Comparison of ENCODE assay signal across 7 cellular contexts in genomic region chr15:58931985-58932384, GRCh38. TPM values are rescaled to one million over a fixed set of nuclear protein-coding genes. Genes with fewer than 3 reads are reported as not detected.
DNase-seq lines count a peak whose midpoint lies in the region; ATAC-seq, FAIRE-seq and TF ChIP-seq lines count a peak whose summit lies in the region.

No MANE protein-coding gene starts in this region.

- CTCF ChIA-PET in GM12878 (lab: Yijun Ruan, JAX): interaction anchor here (0.7 to 1.7 kb wide), 6 partner anchors 10 to 598 kb away, joined by 3 to 8 read pairs (median 5); partner anchors contain the start of gene MINDY2

- H3K4me3 ChIP-seq in GM12865 (ENCODE audit: low read depth, low read length): peak overlapping the region; percentile 62
- peak overlapping the region; percentile 74 for H3K4me3 ChIP-seq in GM12878
- H3K4me3 ChIP-seq in suprapubic skin: peak overlapping the region; percentile 96

- H3K4me2 ChIP-seq in GM12878 (ENCODE audit: control insufficient read depth, insufficient read depth): peak overlapping the region; percentile 68

- H3K36me3 ChIP-seq in GM12878 (ENCODE audit: control insufficient read depth in 2 of 2, insufficient read depth in 2 of 2, low read length in 1 of 2): peaks cover 0 to 25% of the 10 kb centered on the region in 2 experiments; a peak in 1 of 4 replicates
- H3K36me3 ChIP-seq in suprapubic skin: peaks cover 16% of the 10 kb centered on the region

- peak; percentile 66 for FAIRE-seq in GM12878 (lab: Jason Lieb, UNC)

- intact Hi-C loops in GM12878 (cut with micrococcal nuclease; ENCODE audit: unreplicated experiment): loop anchor here (1.0 kb wide), 1 partner anchor 8 kb away; no protein-coding TSS in a partner anchor

- no TSS peak for BruUV-seq in GM12878 (replicated peaks; lab: Mats Ljungman, UMichigan)

- POLR2A ChIA-PET in GM12878 (lab: Charles Lee): interaction anchor here (0.5 to 1.6 kb wide), 5 partner anchors 9 to 596 kb away, joined by 3 to 4 read pairs (median 3); no protein-coding TSS in a partner anchor

- no peaks in the 10 kb centered on the region for H3K9me3 ChIP-seq in GM12878 (replicated peaks; ENCODE audit: control insufficient read depth, insufficient read depth, low read length)
- H3K9me3 ChIP-seq in suprapubic skin: no peaks in the 10 kb centered on the region

- H3K27me3 ChIP-seq in GM12878 (replicated peaks in 1 of 2; ENCODE audit: control insufficient read depth in 2 of 2, insufficient read depth in 2 of 2, low read length in 1 of 2) (no peaks in the 10 kb centered on the region), suprapubic skin (no peaks in the 10 kb centered on the region)

- SMC1A ChIA-PET in GM12878 (lab: Charles Lee; ENCODE audit: uncharacterized antibody, unreplicated experiment): interaction anchor here (0.6 to 1.6 kb wide), 7 partner anchors 9 to 704 kb away, joined by 3 to 7 read pairs (median 4); partner anchors contain the start of gene MINDY2

- DNase-seq in GM12865 (ENCODE audit: low read depth): peak; percentile 66
- DNase-seq in NAMALWA (ENCODE audit: low spot score): peak; percentile 64
- peak; percentile 23 for DNase-seq in GM12878 (ENCODE audit: low read depth, low spot score)
- peak; percentile 35 for DNase-seq in left kidney (ENCODE audit: low read depth, low spot score)
- DNase-seq in suprapubic skin (ENCODE audit: low spot score in 2 of 2): no peak
- DNase-seq in NCI-H345 treated with DMSO at 0.1 percent for 48 hours (lab: John Stamatoyannopoulos, UW; ENCODE audit: unreplicated experiment): no peak
- no peak for DNase-seq in UCSD-AML1 (lab: John Stamatoyannopoulos, UW; ENCODE audit: unreplicated experiment)

- H3K27ac ChIP-seq in GM12878 (ENCODE audit: control insufficient read depth, insufficient read depth): peak overlapping the region; percentile 96
- peak overlapping the region; percentile 100 for H3K27ac ChIP-seq in suprapubic skin

- WGBS in GM12878 (ENCODE audit: insufficient coverage, insufficient replicate concordance, low lambda C conversion rate, missing lambda C conversion rate): 3% methylated on average over 3 of the region's 3 CpGs
- 0% methylated on average over 3 of the region's 3 CpGs for WGBS in suprapubic skin

- in situ Hi-C loops in GM12878 (cut with MboI): no loop called here

- TF ChIP-seq RAD21 in GM12878 (IDR thresholded peaks at IDR 0.05; ENCODE audit: insufficient read depth, low read depth, low read length): no peak

- H3K4me1 ChIP-seq in GM12878 (ENCODE audit: control insufficient read depth, insufficient read depth, low read length) (peaks cover 6% of the 10 kb centered on the region; the same call in 1 of the 2 replicates), suprapubic skin (peaks cover 29% of the 10 kb centered on the region)

- TF ChIP-seq POLR2A in GM12878 (IDR thresholded peaks at IDR 0.05; ENCODE audit: low read depth, low read length): no peak
- no peak for TF ChIP-seq POLR2A in suprapubic skin (IDR thresholded peaks at IDR 0.05)

- TF ChIP-seq CTCF in GM12865 (IDR thresholded peaks at IDR 0.05; ENCODE audit: insufficient read depth, low read depth, low read length, missing control alignments) (no peak), GM12878 (IDR thresholded peaks at IDR 0.05 in 2 of 3, conservative IDR thresholded peaks at IDR 0.05 in 1 of 3; ENCODE audit: control insufficient read depth in 2 of 3, extremely low read depth in 1 of 3, insufficient read depth in 1 of 3, low read depth in 3 of 3, low read length in 3 of 3) (no peak), suprapubic skin (IDR thresholded peaks at IDR 0.05) (no peak)

- peaks cover 58% of the 10 kb centered on the region for H3K79me2 ChIP-seq in GM12878 (ENCODE audit: control insufficient read depth, insufficient read depth, low read length)

- peak overlapping the region; percentile 98 for H3K9ac ChIP-seq in GM12878 (ENCODE audit: control insufficient read depth, insufficient read depth, low read length)

- TF ChIP-seq EP300 in GM12878 (IDR thresholded peaks at IDR 0.05; ENCODE audit: borderline replicate concordance in 1 of 2, control insufficient read depth in 1 of 2, low read depth in 2 of 2, low read length in 2 of 2) (no peak), suprapubic skin (IDR thresholded peaks at IDR 0.05) (no peak)

- no peaks in the 10 kb centered on the region for H4K20me1 ChIP-seq in GM12878 (ENCODE audit: control insufficient read depth, insufficient read depth)

- peak; percentile 19 for ATAC-seq in GM12878

- RAD21 ChIA-PET in GM12878 (lab: Charles Lee; ENCODE audit: unreplicated experiment): interaction anchor here (0.9 to 1.6 kb wide), 3 partner anchors 15 to 161 kb away, joined by 3 to 4 read pairs (median 3); partner anchors contain the start of gene MINDY2

- H2AFZ ChIP-seq in GM12878 (ENCODE audit: control insufficient read depth, low read depth, low read length): no peak overlapping the region

TF ChIP-seq in GM12878, 131 proteins besides CTCF, POLR2A, EP300 and RAD21:
- no peak for TF ChIP-seq POLR2AphosphoS5 (IDR thresholded peaks at IDR 0.05; ENCODE audit: low read length)
- TF ChIP-seq FOXK2 (IDR thresholded peaks at IDR 0.05): no peak
- TF ChIP-seq RFX5 (IDR thresholded peaks at IDR 0.05; ENCODE audit: low read depth, low read length): no peak
- TF ChIP-seq CEBPB (IDR thresholded peaks at IDR 0.05; ENCODE audit: borderline replicate concordance in 1 of 2, low read depth in 2 of 2, low read length in 2 of 2): no peak
- TF ChIP-seq MAX (IDR thresholded peaks at IDR 0.05; ENCODE audit: low read depth, low read length): no peak
- TF ChIP-seq SIX5 (IDR thresholded peaks at IDR 0.05; ENCODE audit: low read depth, low read length, severe bottlenecking): no peak
- TF ChIP-seq, protein P1, sequence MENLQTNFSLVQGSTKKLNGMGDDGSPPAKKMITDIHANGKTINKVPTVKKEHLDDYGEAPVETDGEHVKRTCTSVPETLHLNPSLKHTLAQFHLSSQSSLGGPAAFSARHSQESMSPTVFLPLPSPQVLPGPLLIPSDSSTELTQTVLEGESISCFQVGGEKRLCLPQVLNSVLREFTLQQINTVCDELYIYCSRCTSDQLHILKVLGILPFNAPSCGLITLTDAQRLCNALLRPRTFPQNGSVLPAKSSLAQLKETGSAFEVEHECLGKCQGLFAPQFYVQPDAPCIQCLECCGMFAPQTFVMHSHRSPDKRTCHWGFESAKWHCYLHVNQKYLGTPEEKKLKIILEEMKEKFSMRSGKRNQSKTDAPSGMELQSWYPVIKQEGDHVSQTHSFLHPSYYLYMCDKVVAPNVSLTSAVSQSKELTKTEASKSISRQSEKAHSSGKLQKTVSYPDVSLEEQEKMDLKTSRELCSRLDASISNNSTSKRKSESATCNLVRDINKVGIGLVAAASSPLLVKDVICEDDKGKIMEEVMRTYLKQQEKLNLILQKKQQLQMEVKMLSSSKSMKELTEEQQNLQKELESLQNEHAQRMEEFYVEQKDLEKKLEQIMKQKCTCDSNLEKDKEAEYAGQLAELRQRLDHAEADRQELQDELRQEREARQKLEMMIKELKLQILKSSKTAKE (IDR thresholded peaks at IDR 0.05; ENCODE audit: low read depth, poor library complexity, severe bottlenecking): no peak
- TF ChIP-seq SMAD5 (IDR thresholded peaks at IDR 0.05; ENCODE audit: low read depth): no peak

RNA-seq across cellular contexts. Expression of gene SLTM, which starts 1.5 kb away (rescaled TPM):
- total RNA-seq in GM12878 (2013; cell fraction: nucleolus; rRNA removed): 293 and 302 TPM in 2 replicates
- 89.6 and 98.9 TPM in 2 replicates for total RNA-seq in GM12878 (2014; rRNA removed)
- total RNA-seq in GM12878 (2014; rRNA removed; fragmentation: Illumina TruSeq; extraction: Trizol): 142 and 152 TPM in 2 replicates
- 69.8 and 77.9 TPM in 2 replicates for total RNA-seq in GM12878 (2021)
- polyA plus RNA-seq in GM12878 (2011; ENCODE audit: low read depth): 60.9 TPM
- 50.5 and 51.0 TPM in 2 replicates for polyA plus RNA-seq in GM12878 (2011; rRNA removed)
- 26.6 and 28.5 TPM in 2 replicates for polyA plus RNA-seq in GM12878 (2011; cell fraction: cytosol; rRNA removed)
- 79.5 and 134 TPM in 2 replicates for polyA plus RNA-seq in GM12878 (2011; cell fraction: nucleus; rRNA removed)
- 56.8 and 79.3 TPM in 2 replicates for polyA plus RNA-seq in GM12878 (2012)
- polyA plus RNA-seq in GM12878 (2014; fragmentation: Illumina TruSeq; extraction: Trizol): 129 and 152 TPM in 2 replicates
- polyA plus RNA-seq in GM12878 (2014; fragmentation: Nextera tagmentation; extraction: Ambion mirVana): 10 to 100 TPM; 81.0 to 92.2 TPM
- polyA plus RNA-seq in GM12878 (2014; rRNA removed): 77.4 and 79.9 TPM in 2 replicates
- polyA plus RNA-seq in GM12878 (2016; fragmentation: Nextera tagmentation; extraction: Ambion mirVana): 100 to 1,000 TPM; 111 TPM
- polyA minus RNA-seq in GM12878 (2011; rRNA and poly(A)+ RNA removed): 30.9 and 42.7 TPM in 2 replicates
- polyA minus RNA-seq in GM12878 (2011; cell fraction: cytosol; rRNA and poly(A)+ RNA removed): 19.5 and 22.7 TPM in 2 replicates
- polyA minus RNA-seq in GM12878 (2011; cell fraction: nucleus; rRNA and poly(A)+ RNA removed): 59.6 and 115 TPM in 2 replicates
- total RNA-seq in suprapubic skin: 100 to 1,000 TPM in 2 of 4 donors, 10 to 100 TPM in 2; 73.2 to 213 (median 98.0) TPM

RNA-seq across cellular contexts. Expression of gene RNF111, which starts 55.5 kb away (rescaled TPM):
- total RNA-seq in GM12878 (2013; cell fraction: nucleolus; rRNA removed): 74.1 and 75.7 TPM in 2 replicates
- total RNA-seq in GM12878 (2014; rRNA removed) (13.1 and 13.8 TPM in 2 replicates), GM12878 (2014; rRNA removed; fragmentation: Illumina TruSeq; extraction: Trizol) (15.1 and 16.8 TPM in 2 replicates), GM12878 (2021) (22.3 and 25.0 TPM in 2 replicates), suprapubic skin (10 to 100 TPM; 15.2 to 34.4 (median 22.2) TPM)
- 6.1 TPM for polyA plus RNA-seq in GM12878 (2011; ENCODE audit: low read depth)
- polyA plus RNA-seq in GM12878 (2011; rRNA removed) (30.4 and 34.7 TPM in 2 replicates), GM12878 (2014; fragmentation: Illumina TruSeq; extraction: Trizol) (17.8 and 18.1 TPM in 2 replicates), GM12878 (2014; fragmentation: Nextera tagmentation; extraction: Ambion mirVana) (1 to 10 TPM; 8.6 TPM), GM12878 (2014; rRNA removed) (13.8 and 15.2 TPM in 2 replicates), GM12878 (2016; fragmentation: Nextera tagmentation; extraction: Ambion mirVana) (10 to 100 TPM; 16.3 to 22.0 TPM)
- 17.3 and 24.5 TPM in 2 replicates for polyA plus RNA-seq in GM12878 (2011; cell fraction: cytosol; rRNA removed)
- 28.3 and 34.8 TPM in 2 replicates for polyA plus RNA-seq in GM12878 (2011; cell fraction: nucleus; rRNA removed)
- 8.0 and 15.5 TPM in 2 replicates for polyA plus RNA-seq in GM12878 (2012)
- polyA minus RNA-seq in GM12878 (2011; rRNA and poly(A)+ RNA removed): 90.9 and 109 TPM in 2 replicates
- 15.5 and 24.2 TPM in 2 replicates for polyA minus RNA-seq in GM12878 (2011; cell fraction: cytosol; rRNA and poly(A)+ RNA removed)
- 48.0 and 72.3 TPM in 2 replicates for polyA minus RNA-seq in GM12878 (2011; cell fraction: nucleus; rRNA and poly(A)+ RNA removed)

Comparison
In these comparisons a context has a peak if more than half of its experiments do, and no peak if none do; other contexts are left out.
1. DNase-seq: peak in GM12865 (single experiment), NAMALWA (single experiment), GM12878 (single experiment) and left kidney (single experiment); none in suprapubic skin (0 of 2), NCI-H345 treated with DMSO at 0.1 percent for 48 hours (single experiment) and UCSD-AML1 (single experiment).
2. Peak in every context shown above with its lines, with median percentiles within 50 percentile points of each other: H3K4me3 ChIP-seq.